Comparison of ENCODE assay signal across 1 cellular context in genomic region chr1:23691499-23692307, GRCh38.
TF ChIP-seq lines count a peak whose summit lies in the region.

Gene RPL11 (plus strand): TSS chr1:23691806. CDS start chr1:23691824, 18 bp downstream.

TF ChIP-seq in HepG2, 621 proteins besides CTCF, POLR2A, EP300 and RAD21 (continued from another document and continues in another):
- TF ChIP-seq SKI (IDR thresholded peaks at IDR 0.05; ENCODE audit: partially characterized antibody) (no peak), MEIS2 (CRISPR knock-in tag; IDR thresholded peaks at IDR 0.05) (0 out of 2 replicates have a peak, but pooled peaks have one; percentile 22), ZNF383 (CRISPR knock-in tag; IDR thresholded peaks at IDR 0.05; ENCODE audit: borderline replicate concordance) (no peak), ZNF33B (CRISPR knock-in tag; IDR thresholded peaks at IDR 0.05) (no peak), IRF2 (CRISPR knock-in tag; IDR thresholded peaks at IDR 0.05) (peak; percentile 39; the same call in 1 of the 2 replicates), FOSL2 (CRISPR knock-in tag; IDR thresholded peaks at IDR 0.05) (peak; percentile 17; the same call in 1 of the 2 replicates), ZNF713 (CRISPR knock-in tag; IDR thresholded peaks at IDR 0.05) (no peak), THAP11 (CRISPR knock-in tag; IDR thresholded peaks at IDR 0.05) (peak; percentile 92), CCAR2 (optimal IDR thresholded peaks at IDR 0.05; ENCODE audit: low read depth, low read length) (no peak), ZNF407 (CRISPR knock-in tag; IDR thresholded peaks at IDR 0.05; ENCODE audit: not compliant biosample characterization) (no peak), ZBTB20 (CRISPR knock-in tag; IDR thresholded peaks at IDR 0.05; ENCODE audit: borderline replicate concordance, low read depth) (no peak), ZNF549 (CRISPR knock-in tag; IDR thresholded peaks at IDR 0.05) (no peak), ZSCAN20 (CRISPR knock-in tag; IDR thresholded peaks at IDR 0.05; ENCODE audit: borderline replicate concordance) (no peak), ZBTB39 (CRISPR knock-in tag; IDR thresholded peaks at IDR 0.05) (no peak), PHF21A (CRISPR knock-in tag; IDR thresholded peaks at IDR 0.05) (0 out of 2 replicates have a peak, but pooled peaks have one; percentile 66), TGIF2 (CRISPR knock-in tag; IDR thresholded peaks at IDR 0.05) (peak; percentile 33; the same call in 1 of the 2 replicates), PATZ1 (CRISPR knock-in tag; IDR thresholded peaks at IDR 0.05) (peak; percentile 36; the same call in 1 of the 2 replicates), TFDP1 (CRISPR knock-in tag; IDR thresholded peaks at IDR 0.05; ENCODE audit: borderline replicate concordance) (no peak; the same call in 1 of the 2 replicates), ZNF256 (CRISPR knock-in tag; conservative IDR thresholded peaks at IDR 0.05) (no peak), SETDB1 (CRISPR knock-in tag; IDR thresholded peaks at IDR 0.05; ENCODE audit: borderline replicate concordance) (no peak; the same call in 1 of the 2 replicates), MLX (CRISPR knock-in tag; IDR thresholded peaks at IDR 0.05) (0 out of 2 replicates have a peak, but pooled peaks have one; percentile 60), PTBP1 (IDR thresholded peaks at IDR 0.05; ENCODE audit: low read depth, low read length, poor library complexity, severe bottlenecking) (no peak), ZNF44 (CRISPR knock-in tag; IDR thresholded peaks at IDR 0.05) (no peak), SMAD9 (CRISPR knock-in tag; IDR thresholded peaks at IDR 0.05) (no peak), ZNF512 (CRISPR knock-in tag; IDR thresholded peaks at IDR 0.05) (no peak), ZSCAN5A (CRISPR knock-in tag; IDR thresholded peaks at IDR 0.05; ENCODE audit: borderline replicate concordance) (peak; percentile 63; the same call in 1 of the 2 replicates), KAT2B (IDR thresholded peaks at IDR 0.05; ENCODE audit: borderline replicate concordance, low read depth, low read length) (no peak), ZNF547 (CRISPR knock-in tag; IDR thresholded peaks at IDR 0.05) (no peak), ZNF17 (CRISPR knock-in tag; IDR thresholded peaks at IDR 0.05) (no peak), GLI4 (CRISPR knock-in tag; IDR thresholded peaks at IDR 0.05; ENCODE audit: borderline replicate concordance) (no peak), ZNF615 (CRISPR knock-in tag; IDR thresholded peaks at IDR 0.05; ENCODE audit: borderline replicate concordance) (peak; percentile 61; the same call in 1 of the 2 replicates), ZNF558 (CRISPR knock-in tag; IDR thresholded peaks at IDR 0.05; ENCODE audit: borderline replicate concordance) (no peak), ZNF749 (CRISPR knock-in tag; IDR thresholded peaks at IDR 0.05; ENCODE audit: borderline replicate concordance) (no peak), ZSCAN22 (CRISPR knock-in tag; IDR thresholded peaks at IDR 0.05) (no peak), MLLT10 (CRISPR knock-in tag; IDR thresholded peaks at IDR 0.05) (no peak), ZNF33A (CRISPR knock-in tag; IDR thresholded peaks at IDR 0.05; ENCODE audit: borderline replicate concordance) (no peak), CHCHD3 (CRISPR knock-in tag; IDR thresholded peaks at IDR 0.05) (no peak), LRRFIP1 (CRISPR knock-in tag; conservative IDR thresholded peaks at IDR 0.05) (no peak), ZNF292 (CRISPR knock-in tag; IDR thresholded peaks at IDR 0.05; ENCODE audit: borderline replicate concordance, low read depth) (no peak), SNAPC5 (CRISPR knock-in tag; IDR thresholded peaks at IDR 0.05; ENCODE audit: borderline replicate concordance) (no peak), FLYWCH1 (CRISPR knock-in tag; IDR thresholded peaks at IDR 0.05) (no peak)
